Comparison of ENCODE assay signal across 1 cellular context in the genomic region with DNA sequence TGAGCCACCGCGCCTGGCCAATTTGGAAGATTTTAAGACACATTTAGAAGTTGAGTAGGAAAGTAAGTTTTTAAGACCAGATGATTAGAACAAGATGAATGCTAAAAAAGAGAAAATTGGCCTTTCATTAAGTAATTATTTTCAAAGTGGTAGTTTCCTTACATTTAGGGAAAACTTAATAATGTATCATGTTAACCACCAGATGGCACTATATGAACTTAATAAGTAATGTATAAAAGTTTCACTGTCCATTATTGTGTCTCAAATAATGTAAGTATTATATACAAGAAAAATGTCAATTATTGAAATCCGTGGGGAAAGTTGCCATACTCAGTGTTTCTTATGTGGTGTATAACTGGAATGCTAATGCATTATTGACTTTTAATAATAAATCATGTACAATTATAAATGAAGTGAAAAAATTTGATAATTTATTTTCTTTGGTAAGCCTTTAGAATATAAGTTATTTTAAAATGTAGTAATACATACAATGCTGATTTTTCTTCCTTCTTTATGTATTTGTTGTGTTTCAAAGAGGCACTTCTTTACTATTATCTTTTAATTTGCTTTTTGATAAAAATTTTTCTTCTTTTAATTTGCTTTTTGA.
TF ChIP-seq lines count a peak whose summit lies in the region.

No MANE protein-coding gene starts in this region.

TF ChIP-seq in HEK293, 187 proteins besides CTCF, POLR2A, EP300 and RAD21 (continued from another document):
- TF ChIP-seq, protein P1, sequence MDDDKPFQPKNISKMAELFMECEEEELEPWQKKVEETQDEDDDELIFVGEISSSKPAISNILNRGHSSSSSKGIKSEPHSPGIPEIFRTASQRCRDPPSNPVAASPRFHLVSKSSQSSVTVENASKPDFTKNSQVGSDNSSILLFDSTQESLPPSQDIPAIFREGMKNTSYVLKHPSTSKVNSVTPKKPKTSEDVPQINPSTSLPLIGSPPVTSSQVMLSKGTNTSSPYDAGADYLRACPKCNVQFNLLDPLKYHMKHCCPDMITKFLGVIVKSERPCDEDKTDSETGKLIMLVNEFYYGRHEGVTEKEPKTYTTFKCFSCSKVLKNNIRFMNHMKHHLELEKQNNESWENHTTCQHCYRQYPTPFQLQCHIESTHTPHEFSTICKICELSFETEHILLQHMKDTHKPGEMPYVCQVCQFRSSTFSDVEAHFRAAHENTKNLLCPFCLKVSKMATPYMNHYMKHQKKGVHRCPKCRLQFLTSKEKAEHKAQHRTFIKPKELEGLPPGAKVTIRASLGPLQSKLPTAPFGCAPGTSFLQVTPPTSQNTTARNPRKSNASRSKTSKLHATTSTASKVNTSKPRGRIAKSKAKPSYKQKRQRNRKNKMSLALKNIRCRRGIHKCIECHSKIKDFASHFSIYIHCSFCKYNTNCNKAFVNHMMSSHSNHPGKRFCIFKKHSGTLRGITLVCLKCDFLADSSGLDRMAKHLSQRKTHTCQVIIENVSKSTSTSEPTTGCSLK (tag by site-specific recombination; IDR thresholded peaks at IDR 0.05), result no peak
